In genomic region chr7:142300689-142301088, GRCh38 we compare ENCODE assay signal across 1 cellular context.
TF ChIP-seq lines count a peak whose summit lies in the region.

No MANE protein-coding gene starts in this region.

TF ChIP-seq in HCT116, 20 proteins besides CTCF, POLR2A, EP300 and RAD21 (continued from another document):
- no peak for TF ChIP-seq TCF7L2 (IDR thresholded peaks at IDR 0.05; ENCODE audit: borderline replicate concordance, extremely low read depth, insufficient read depth, insufficient read length)
- TF ChIP-seq EGR1 (IDR thresholded peaks at IDR 0.05; ENCODE audit: low read depth), result no peak
